ENCODE assay signal across 20 cellular contexts in the genomic region with DNA sequence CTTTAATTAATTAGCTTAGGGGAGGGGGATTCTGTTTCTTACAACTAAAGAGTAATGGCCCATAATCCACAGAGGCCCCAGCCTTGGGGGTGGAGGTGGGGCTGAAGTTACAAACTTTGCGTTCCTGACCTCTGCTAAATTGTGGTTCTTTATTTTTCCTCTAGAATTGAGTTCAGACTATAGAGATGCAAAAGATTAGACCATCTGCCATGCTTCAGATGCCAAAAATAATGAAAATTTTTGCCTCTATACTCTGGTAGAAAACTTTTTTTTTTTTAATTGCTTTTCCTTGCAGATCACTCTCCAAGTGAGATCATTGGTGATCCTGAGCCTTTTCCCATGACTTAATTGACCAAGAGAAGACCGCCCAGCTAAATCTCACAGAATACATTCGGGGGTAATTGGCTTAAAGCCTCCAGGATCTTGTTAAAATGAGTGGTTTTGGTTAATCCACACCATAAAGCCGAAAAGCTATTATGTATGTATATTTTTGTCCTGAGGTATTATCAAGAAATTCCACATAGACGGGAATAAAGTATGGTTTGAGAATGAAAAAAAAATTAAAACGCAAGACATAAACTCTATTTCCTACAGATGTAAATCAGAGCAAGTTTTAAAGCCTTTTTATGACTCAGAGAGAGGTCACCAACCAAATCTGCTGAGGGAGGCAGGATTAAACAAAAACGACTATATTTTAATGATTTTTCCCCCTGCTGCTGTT.
DNase-seq lines count a peak whose midpoint lies in the region; ATAC-seq, FAIRE-seq and TF ChIP-seq lines count a peak whose summit lies in the region.
"Had no signal": no experiment of that assay in that cellular context is flagged by ENCODE, and none has a peak within 500 bp of the region (broad histone marks: within the 10 kb centered on the region; RNA-seq: fewer than 3 reads in every experiment).

No MANE protein-coding gene starts in this region.

- FAIRE-seq in HTR-8/SVneo (lab: Jason Lieb, UNC) = no peak
- FAIRE-seq: colon, H54, HepG2 had no signal

- no peak for ATAC-seq in psoas muscle
- ATAC-seq: activated CD8-positive, alpha-beta T cell treated with anti-CD3 and anti-CD28 coated beads for 36 hours; activated naive CD8-positive, alpha-beta T cell treated with anti-CD3 and anti-CD28 coated beads, Interleukin-2, amount 50 U/mL, for 24 hours; HepG2; left lobe of liver; stimulated activated naive CD8-positive, alpha-beta T cell treated with anti-CD3 and anti-CD28 coated beads, Interleukin-15, Interleukin-2, amounts not matched to agents 100 U/mL and 50 U/mL, for 24 hours had no signal

- DNase-seq in AG10803 (ENCODE audit: low read depth) (peak; percentile 45), NCI-H446 treated with DMSO at 0.1 percent for 48 hours (lab: John Stamatoyannopoulos, UW) (peak; percentile 15), cerebellar cortex (ENCODE audit: low spot score) (peak; percentile 18), SKM-1 treated with dmso at 0.1 percent for 144 hours (lab: John Stamatoyannopoulos, UW; ENCODE audit: unreplicated experiment) (no peak), psoas muscle (no peak), HTR-8/SVneo (ENCODE audit: insufficient read length, low spot score) (no peak), islet precursor cell (no peak)
- DNase-seq: ACHN; activated CD8-positive, alpha-beta T cell treated with anti-CD3 and anti-CD28 coated beads for 36 hours; activated naive CD8-positive, alpha-beta T cell treated with anti-CD3 and anti-CD28 coated beads, Interleukin-2, amount 50 U/mL, for 24 hours; GDM1; NCI-H1092; NCI-H2227 treated with DMSO at 0.1 percent for 48 hours; stimulated activated naive CD8-positive, alpha-beta T cell treated with anti-CD3 and anti-CD28 coated beads, Interleukin-15, Interleukin-2, amounts not matched to agents 100 U/mL and 50 U/mL, for 24 hours had no signal

- TF ChIP-seq CTCF in AG10803 (conservative IDR thresholded peaks at IDR 0.05; ENCODE audit: low read length) = no peak
- TF ChIP-seq CTCF in psoas muscle (IDR thresholded peaks at IDR 0.05) = no peak

- H3K27me3 ChIP-seq in muscle layer of colon (ENCODE audit: control insufficient read depth in 1 of 2, insufficient read depth in 2 of 2, low read length in 2 of 2) = no peaks in the 10 kb centered on the region
- H3K27me3 ChIP-seq in psoas muscle (ENCODE audit: insufficient read depth in 3 of 3, low read length in 2 of 3) = no peaks in the 10 kb centered on the region

- no peaks in the 10 kb centered on the region for H3K9me3 ChIP-seq in muscle layer of colon (ENCODE audit: low read length)
- H3K9me3 ChIP-seq in psoas muscle = peaks cover 6% of the 10 kb centered on the region

- H3K36me3 ChIP-seq in muscle layer of colon (ENCODE audit: insufficient read depth, low read length) = no peaks in the 10 kb centered on the region
- no peaks in the 10 kb centered on the region for H3K36me3 ChIP-seq in psoas muscle (ENCODE audit: insufficient read depth in 1 of 2, low read depth in 1 of 2)

- H3K27ac ChIP-seq in muscle layer of colon (ENCODE audit: low read depth, low read length) = peak overlapping the region; percentile 0
- H3K27ac ChIP-seq in psoas muscle = no peak overlapping the region
- H3K27ac ChIP-seq: parathyroid adenoma had no signal

- H3K4me3 ChIP-seq in AG10803 (ENCODE audit: low read length) (no peak overlapping the region), muscle layer of colon (ENCODE audit: low read depth in 1 of 2, low read length in 2 of 2) (no peak overlapping the region), psoas muscle (no peak overlapping the region)

- H3K4me1 ChIP-seq in muscle layer of colon (ENCODE audit: insufficient read depth, low read length) = peaks cover 38% of the 10 kb centered on the region
- H3K4me1 ChIP-seq in psoas muscle = no peaks in the 10 kb centered on the region
- H3K4me1 ChIP-seq: parathyroid adenoma had no signal

- no peak overlapping the region for H3K9ac ChIP-seq in muscle layer of colon (ENCODE audit: low read length)
- H3K9ac ChIP-seq: parathyroid adenoma had no signal

- WGBS in psoas muscle, 3 donors = 61 to 70% (median 64%) methylated on average over 7 of the region's 7 CpGs

- intact Hi-C loops in psoas muscle (cut with DNase I) = no loop called here

Comparison
In these comparisons a context has a peak if more than half of its experiments do, and no peak if none do; other contexts are left out.
1. DNase-seq: peak in AG10803 (single experiment), NCI-H446 treated with DMSO at 0.1 percent for 48 hours (single experiment) and cerebellar cortex (single experiment); none in SKM-1 treated with dmso at 0.1 percent for 144 hours (single experiment), psoas muscle (0 of 2), HTR-8/SVneo (single experiment) and islet precursor cell (single experiment).